2 cellular contexts compared by ENCODE assay signal in genomic region chr12:117140397-117141096, GRCh38.
TF ChIP-seq lines count a peak whose summit lies in the region.

No MANE protein-coding gene starts in this region.

TF ChIP-seq in GM23338, 12 proteins besides CTCF, POLR2A, EP300 and RAD21 (continued from another document):
- TF ChIP-seq ZNF462 (CRISPR knock-in tag; IDR thresholded peaks at IDR 0.05) (no peak), REST (IDR thresholded peaks at IDR 0.05; ENCODE audit: unreplicated experiment) (no peak), EZH2phosphoT487 (IDR thresholded peaks at IDR 0.05; ENCODE audit: unreplicated experiment) (no peak), ZNF331 (CRISPR knock-in tag; IDR thresholded peaks at IDR 0.05; ENCODE audit: low read depth) (no peak), STAT1 (IDR thresholded peaks at IDR 0.05; ENCODE audit: unreplicated experiment) (no peak), JUNB (IDR thresholded peaks at IDR 0.05; ENCODE audit: unreplicated experiment) (no peak), ZNF114 (CRISPR knock-in tag; IDR thresholded peaks at IDR 0.05) (no peak), CREB1 (CRISPR knock-in tag; IDR thresholded peaks at IDR 0.05; ENCODE audit: low read depth) (no peak), ETS1 (IDR thresholded peaks at IDR 0.05) (no peak), EZH2 (IDR thresholded peaks at IDR 0.05; ENCODE audit: low read depth, unreplicated experiment) (no peak), NANOG (IDR thresholded peaks at IDR 0.05; ENCODE audit: borderline replicate concordance) (no peak)

TF ChIP-seq in SK-N-SH, 30 proteins besides CTCF, POLR2A, EP300 and RAD21 (continued from another document):
- TF ChIP-seq ZBTB33 (IDR thresholded peaks at IDR 0.05; ENCODE audit: borderline replicate concordance, low read depth) (no peak), RFX5 (IDR thresholded peaks at IDR 0.05; ENCODE audit: low read length) (no peak), FOXM1 (IDR thresholded peaks at IDR 0.05; ENCODE audit: low read depth) (no peak), GATA2 (CRISPR knock-in tag; IDR thresholded peaks at IDR 0.05) (no peak), ELF1 (IDR thresholded peaks at IDR 0.05) (no peak), PBX3 (IDR thresholded peaks at IDR 0.05) (no peak), MAX (IDR thresholded peaks at IDR 0.05; ENCODE audit: low read depth) (no peak), IRF3 (IDR thresholded peaks at IDR 0.05; ENCODE audit: low read depth, low read length) (no peak), CHD2 (IDR thresholded peaks at IDR 0.05; ENCODE audit: low read length, partially characterized antibody) (no peak)
